ENCODE assay signal across 1 cellular context in the genomic region with DNA sequence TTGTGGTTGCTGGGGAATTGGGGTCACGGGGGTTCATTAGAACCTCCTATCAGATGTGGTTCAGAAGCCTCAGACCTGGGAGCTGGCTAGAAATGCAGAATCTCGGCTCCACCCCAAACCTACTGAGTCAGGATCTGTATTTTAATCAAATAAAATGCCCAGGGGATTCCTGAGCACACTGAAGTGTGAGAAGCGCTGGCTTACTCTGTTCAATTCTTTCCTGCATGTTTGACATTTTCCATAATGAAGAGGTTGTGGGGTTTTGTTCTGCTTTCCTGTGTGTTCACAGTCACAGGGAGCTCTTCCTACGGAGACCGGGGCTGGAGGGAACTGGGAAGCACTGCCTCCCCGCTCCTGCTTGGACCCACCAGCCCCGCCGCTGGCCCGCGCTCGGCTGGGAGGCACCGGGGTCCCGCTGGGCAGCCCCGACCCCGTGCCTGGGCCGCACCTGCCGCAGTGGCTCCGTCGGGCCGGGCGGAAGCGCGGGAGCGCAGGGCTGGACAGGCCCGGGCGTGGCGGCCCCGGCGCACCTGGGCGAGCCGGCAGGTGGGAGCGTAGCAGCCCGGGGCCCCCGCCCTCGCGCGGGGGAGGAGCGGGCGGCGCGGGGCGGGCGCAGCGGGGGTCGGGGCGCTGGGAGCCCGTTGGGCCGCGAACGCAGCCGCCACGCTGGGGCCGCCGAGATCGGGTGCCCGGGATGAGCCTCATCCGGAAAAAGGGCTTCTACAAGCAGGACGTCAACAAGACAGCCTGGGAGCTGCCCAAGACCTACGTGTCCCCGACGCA.
TF ChIP-seq lines count a peak whose summit lies in the region.

A gene (plus strand): TSS at position 625 of the 783 bp plus-strand sequence. CDS start 70 bp downstream, at position 695.

TF ChIP-seq in GM12878, 131 proteins besides CTCF, POLR2A, EP300 and RAD21 (continued from another document):
- TF ChIP-seq, protein P1, sequence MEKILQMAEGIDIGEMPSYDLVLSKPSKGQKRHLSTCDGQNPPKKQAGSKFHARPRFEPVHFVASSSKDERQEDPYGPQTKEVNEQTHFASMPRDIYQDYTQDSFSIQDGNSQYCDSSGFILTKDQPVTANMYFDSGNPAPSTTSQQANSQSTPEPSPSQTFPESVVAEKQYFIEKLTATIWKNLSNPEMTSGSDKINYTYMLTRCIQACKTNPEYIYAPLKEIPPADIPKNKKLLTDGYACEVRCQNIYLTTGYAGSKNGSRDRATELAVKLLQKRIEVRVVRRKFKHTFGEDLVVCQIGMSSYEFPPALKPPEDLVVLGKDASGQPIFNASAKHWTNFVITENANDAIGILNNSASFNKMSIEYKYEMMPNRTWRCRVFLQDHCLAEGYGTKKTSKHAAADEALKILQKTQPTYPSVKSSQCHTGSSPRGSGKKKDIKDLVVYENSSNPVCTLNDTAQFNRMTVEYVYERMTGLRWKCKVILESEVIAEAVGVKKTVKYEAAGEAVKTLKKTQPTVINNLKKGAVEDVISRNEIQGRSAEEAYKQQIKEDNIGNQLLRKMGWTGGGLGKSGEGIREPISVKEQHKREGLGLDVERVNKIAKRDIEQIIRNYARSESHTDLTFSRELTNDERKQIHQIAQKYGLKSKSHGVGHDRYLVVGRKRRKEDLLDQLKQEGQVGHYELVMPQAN (conservative IDR thresholded peaks at IDR 0.05), result 0 out of 2 replicates have a peak, but pooled peaks have one; percentile 35
- TF ChIP-seq BHLHE40 (IDR thresholded peaks at IDR 0.05; ENCODE audit: borderline replicate concordance in 1 of 2, low read depth in 2 of 2, low read length in 1 of 2), result peak in 1 of 2 experiments; percentile 57; a peak in 2 of 4 replicates
- no peak for TF ChIP-seq EZH2 (IDR thresholded peaks at IDR 0.05; ENCODE audit: borderline replicate concordance, control insufficient read depth, low read depth, low read length)
- TF ChIP-seq, protein P2, sequence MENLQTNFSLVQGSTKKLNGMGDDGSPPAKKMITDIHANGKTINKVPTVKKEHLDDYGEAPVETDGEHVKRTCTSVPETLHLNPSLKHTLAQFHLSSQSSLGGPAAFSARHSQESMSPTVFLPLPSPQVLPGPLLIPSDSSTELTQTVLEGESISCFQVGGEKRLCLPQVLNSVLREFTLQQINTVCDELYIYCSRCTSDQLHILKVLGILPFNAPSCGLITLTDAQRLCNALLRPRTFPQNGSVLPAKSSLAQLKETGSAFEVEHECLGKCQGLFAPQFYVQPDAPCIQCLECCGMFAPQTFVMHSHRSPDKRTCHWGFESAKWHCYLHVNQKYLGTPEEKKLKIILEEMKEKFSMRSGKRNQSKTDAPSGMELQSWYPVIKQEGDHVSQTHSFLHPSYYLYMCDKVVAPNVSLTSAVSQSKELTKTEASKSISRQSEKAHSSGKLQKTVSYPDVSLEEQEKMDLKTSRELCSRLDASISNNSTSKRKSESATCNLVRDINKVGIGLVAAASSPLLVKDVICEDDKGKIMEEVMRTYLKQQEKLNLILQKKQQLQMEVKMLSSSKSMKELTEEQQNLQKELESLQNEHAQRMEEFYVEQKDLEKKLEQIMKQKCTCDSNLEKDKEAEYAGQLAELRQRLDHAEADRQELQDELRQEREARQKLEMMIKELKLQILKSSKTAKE (IDR thresholded peaks at IDR 0.05; ENCODE audit: low read depth, poor library complexity, severe bottlenecking), result no peak
